Comparison of ENCODE assay signal across 1 cellular context in genomic region chr6:90044833-90045337, GRCh38.
A peak's percentile ranks its signal among the peaks of the same experiment; 100 is the strongest.
TF ChIP-seq lines count a peak whose summit lies in the region.

No MANE protein-coding gene starts in this region.

TF ChIP-seq in IMR-90, 13 proteins besides CTCF, POLR2A, EP300 and RAD21 (continued from another document):
- TF ChIP-seq CHD1 (IDR thresholded peaks at IDR 0.05; ENCODE audit: low read depth, low read length): no peak
- no peak for TF ChIP-seq CEBPB (IDR thresholded peaks at IDR 0.05; ENCODE audit: low read depth, low read length)
- TF ChIP-seq MAZ (IDR thresholded peaks at IDR 0.05; ENCODE audit: borderline replicate concordance, low read depth, low read length): no peak
- TF ChIP-seq RFX5 (IDR thresholded peaks at IDR 0.05; ENCODE audit: low read depth, low read length): no peak
- TF ChIP-seq MXI1 (IDR thresholded peaks at IDR 0.05; ENCODE audit: borderline replicate concordance, low read depth, low read length): no peak
- TF ChIP-seq RCOR1 (IDR thresholded peaks at IDR 0.05; ENCODE audit: insufficient replicate concordance, low read length): no peak
- no peak for TF ChIP-seq BHLHE40 (IDR thresholded peaks at IDR 0.05; ENCODE audit: low read depth, low read length)
- TF ChIP-seq MAFK (IDR thresholded peaks at IDR 0.05; ENCODE audit: low read depth, low read length): peak; percentile 63; the same call in 1 of the 2 replicates
- TF ChIP-seq SMC3 (IDR thresholded peaks at IDR 0.05; ENCODE audit: low read depth, low read length): no peak
- 0 out of 2 replicates have a peak, but pooled peaks have one; percentile 49 for TF ChIP-seq FOS (IDR thresholded peaks at IDR 0.05; ENCODE audit: low read depth, low read length)
- peak; percentile 74 for TF ChIP-seq NFE2L2 (IDR thresholded peaks at IDR 0.05; ENCODE audit: low read depth, low read length)
- TF ChIP-seq ELK1 (IDR thresholded peaks at IDR 0.05; ENCODE audit: borderline replicate concordance, low read depth, low read length): no peak
